Comparison of ENCODE assay signal across 1 cellular context in genomic region chr14:22994762-22995275, GRCh38.
A peak's percentile ranks its signal among the peaks of the same experiment; 100 is the strongest.
TF ChIP-seq lines count a peak whose summit lies in the region.

No MANE protein-coding gene starts in this region.

TF ChIP-seq in HepG2, 621 proteins besides CTCF, POLR2A, EP300 and RAD21 (continued from another document and continues in another):
- TF ChIP-seq, protein P1, sequence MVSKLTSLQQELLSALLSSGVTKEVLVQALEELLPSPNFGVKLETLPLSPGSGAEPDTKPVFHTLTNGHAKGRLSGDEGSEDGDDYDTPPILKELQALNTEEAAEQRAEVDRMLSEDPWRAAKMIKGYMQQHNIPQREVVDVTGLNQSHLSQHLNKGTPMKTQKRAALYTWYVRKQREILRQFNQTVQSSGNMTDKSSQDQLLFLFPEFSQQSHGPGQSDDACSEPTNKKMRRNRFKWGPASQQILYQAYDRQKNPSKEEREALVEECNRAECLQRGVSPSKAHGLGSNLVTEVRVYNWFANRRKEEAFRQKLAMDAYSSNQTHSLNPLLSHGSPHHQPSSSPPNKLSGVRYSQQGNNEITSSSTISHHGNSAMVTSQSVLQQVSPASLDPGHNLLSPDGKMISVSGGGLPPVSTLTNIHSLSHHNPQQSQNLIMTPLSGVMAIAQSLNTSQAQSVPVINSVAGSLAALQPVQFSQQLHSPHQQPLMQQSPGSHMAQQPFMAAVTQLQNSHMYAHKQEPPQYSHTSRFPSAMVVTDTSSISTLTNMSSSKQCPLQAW (CRISPR knock-in tag; IDR thresholded peaks at IDR 0.05) = 0 out of 2 replicates have a peak, but pooled peaks have one; percentile 72
- TF ChIP-seq ZBTB4 (CRISPR knock-in tag; IDR thresholded peaks at IDR 0.05; ENCODE audit: borderline replicate concordance) (peak; percentile 25; the same call in 1 of the 2 replicates), NFATC3 (CRISPR knock-in tag; IDR thresholded peaks at IDR 0.05) (no peak), NR1H2 (CRISPR knock-in tag; IDR thresholded peaks at IDR 0.05; ENCODE audit: borderline replicate concordance, low read depth) (no peak), ZNF317 (CRISPR knock-in tag; IDR thresholded peaks at IDR 0.05) (peak; percentile 79), ZNF430 (CRISPR knock-in tag; IDR thresholded peaks at IDR 0.05) (0 out of 2 replicates have a peak, but pooled peaks have one; percentile 42), HMG20B (CRISPR knock-in tag; conservative IDR thresholded peaks at IDR 0.05) (0 out of 2 replicates have a peak, but pooled peaks have one; percentile 26), PAWR (CRISPR knock-in tag; IDR thresholded peaks at IDR 0.05; ENCODE audit: borderline replicate concordance) (no peak), HES4 (CRISPR knock-in tag; IDR thresholded peaks at IDR 0.05; ENCODE audit: borderline replicate concordance) (no peak), ZNF572 (CRISPR knock-in tag; IDR thresholded peaks at IDR 0.05) (0 out of 2 replicates have a peak, but pooled peaks have one; percentile 71), SOX13 (IDR thresholded peaks at IDR 0.05) (no peak), SOX13 (CRISPR knock-in tag; conservative IDR thresholded peaks at IDR 0.05 in 1 of 2, IDR thresholded peaks at IDR 0.05 in 1 of 2) (0 out of 4 replicates have a peak, but pooled peaks of 1 of the 2 experiments have one; percentile 18), ARID5B (CRISPR knock-in tag; IDR thresholded peaks at IDR 0.05) (0 out of 2 replicates have a peak, but pooled peaks have one; percentile 22), PHF8 (CRISPR knock-in tag; IDR thresholded peaks at IDR 0.05) (peak; percentile 27; the same call in 1 of the 2 replicates), KDM3A (CRISPR knock-in tag; IDR thresholded peaks at IDR 0.05; ENCODE audit: low read depth) (0 out of 2 replicates have a peak, but pooled peaks have one; percentile 26), ZNF777 (CRISPR knock-in tag; IDR thresholded peaks at IDR 0.05) (0 out of 2 replicates have a peak, but pooled peaks have one; percentile 47), ZNF691 (CRISPR knock-in tag; IDR thresholded peaks at IDR 0.05; ENCODE audit: borderline replicate concordance, low read depth) (peak; percentile 60; the same call in 1 of the 2 replicates), ZFP36L1 (CRISPR knock-in tag; IDR thresholded peaks at IDR 0.05) (no peak), ZNF792 (CRISPR knock-in tag; IDR thresholded peaks at IDR 0.05) (no peak), ZNF580 (CRISPR knock-in tag; IDR thresholded peaks at IDR 0.05; ENCODE audit: borderline replicate concordance, low read depth) (peak; percentile 55; the same call in 1 of the 2 replicates), KLF9 (CRISPR knock-in tag; IDR thresholded peaks at IDR 0.05; ENCODE audit: low read depth) (0 out of 2 replicates have a peak, but pooled peaks have one; percentile 40), ERF (CRISPR knock-in tag; IDR thresholded peaks at IDR 0.05) (0 out of 2 replicates have a peak, but pooled peaks have one; percentile 30), CBX5 (CRISPR knock-in tag; IDR thresholded peaks at IDR 0.05; ENCODE audit: borderline replicate concordance) (0 out of 2 replicates have a peak, but pooled peaks have one; percentile 48), HMGXB4 (CRISPR knock-in tag; IDR thresholded peaks at IDR 0.05; ENCODE audit: borderline replicate concordance in 1 of 2, low read depth in 1 of 2) (peak; percentile 53 to 68; a peak in 2 of 4 replicates), TARDBP (CRISPR knock-in tag; IDR thresholded peaks at IDR 0.05) (0 out of 2 replicates have a peak, but pooled peaks have one; percentile 10), GATAD1 (CRISPR knock-in tag; IDR thresholded peaks at IDR 0.05) (0 out of 2 replicates have a peak, but pooled peaks have one; percentile 27), TSC22D2 (CRISPR knock-in tag; IDR thresholded peaks at IDR 0.05; ENCODE audit: borderline replicate concordance) (0 out of 2 replicates have a peak, but pooled peaks have one; percentile 29), HOXD1 (CRISPR knock-in tag; IDR thresholded peaks at IDR 0.05) (no peak)
- TF ChIP-seq, protein P2, sequence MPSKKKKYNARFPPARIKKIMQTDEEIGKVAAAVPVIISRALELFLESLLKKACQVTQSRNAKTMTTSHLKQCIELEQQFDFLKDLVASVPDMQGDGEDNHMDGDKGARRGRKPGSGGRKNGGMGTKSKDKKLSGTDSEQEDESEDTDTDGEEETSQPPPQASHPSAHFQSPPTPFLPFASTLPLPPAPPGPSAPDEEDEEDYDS (CRISPR knock-in tag; IDR thresholded peaks at IDR 0.05) = peak; percentile 22; the same call in 1 of the 2 replicates
- TF ChIP-seq, protein P3, sequence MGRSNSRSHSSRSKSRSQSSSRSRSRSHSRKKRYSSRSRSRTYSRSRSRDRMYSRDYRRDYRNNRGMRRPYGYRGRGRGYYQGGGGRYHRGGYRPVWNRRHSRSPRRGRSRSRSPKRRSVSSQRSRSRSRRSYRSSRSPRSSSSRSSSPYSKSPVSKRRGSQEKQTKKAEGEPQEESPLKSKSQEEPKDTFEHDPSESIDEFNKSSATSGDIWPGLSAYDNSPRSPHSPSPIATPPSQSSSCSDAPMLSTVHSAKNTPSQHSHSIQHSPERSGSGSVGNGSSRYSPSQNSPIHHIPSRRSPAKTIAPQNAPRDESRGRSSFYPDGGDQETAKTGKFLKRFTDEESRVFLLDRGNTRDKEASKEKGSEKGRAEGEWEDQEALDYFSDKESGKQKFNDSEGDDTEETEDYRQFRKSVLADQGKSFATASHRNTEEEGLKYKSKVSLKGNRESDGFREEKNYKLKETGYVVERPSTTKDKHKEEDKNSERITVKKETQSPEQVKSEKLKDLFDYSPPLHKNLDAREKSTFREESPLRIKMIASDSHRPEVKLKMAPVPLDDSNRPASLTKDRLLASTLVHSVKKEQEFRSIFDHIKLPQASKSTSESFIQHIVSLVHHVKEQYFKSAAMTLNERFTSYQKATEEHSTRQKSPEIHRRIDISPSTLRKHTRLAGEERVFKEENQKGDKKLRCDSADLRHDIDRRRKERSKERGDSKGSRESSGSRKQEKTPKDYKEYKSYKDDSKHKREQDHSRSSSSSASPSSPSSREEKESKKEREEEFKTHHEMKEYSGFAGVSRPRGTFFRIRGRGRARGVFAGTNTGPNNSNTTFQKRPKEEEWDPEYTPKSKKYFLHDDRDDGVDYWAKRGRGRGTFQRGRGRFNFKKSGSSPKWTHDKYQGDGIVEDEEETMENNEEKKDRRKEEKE (IDR thresholded peaks at IDR 0.05) = no peak
- TF ChIP-seq, protein P4, sequence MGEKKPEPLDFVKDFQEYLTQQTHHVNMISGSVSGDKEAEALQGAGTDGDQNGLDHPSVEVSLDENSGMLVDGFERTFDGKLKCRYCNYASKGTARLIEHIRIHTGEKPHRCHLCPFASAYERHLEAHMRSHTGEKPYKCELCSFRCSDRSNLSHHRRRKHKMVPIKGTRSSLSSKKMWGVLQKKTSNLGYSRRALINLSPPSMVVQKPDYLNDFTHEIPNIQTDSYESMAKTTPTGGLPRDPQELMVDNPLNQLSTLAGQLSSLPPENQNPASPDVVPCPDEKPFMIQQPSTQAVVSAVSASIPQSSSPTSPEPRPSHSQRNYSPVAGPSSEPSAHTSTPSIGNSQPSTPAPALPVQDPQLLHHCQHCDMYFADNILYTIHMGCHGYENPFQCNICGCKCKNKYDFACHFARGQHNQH (CRISPR knock-in tag; IDR thresholded peaks at IDR 0.05) = peak; percentile 51; the same call in 1 of the 2 replicates
- TF ChIP-seq, protein P5, sequence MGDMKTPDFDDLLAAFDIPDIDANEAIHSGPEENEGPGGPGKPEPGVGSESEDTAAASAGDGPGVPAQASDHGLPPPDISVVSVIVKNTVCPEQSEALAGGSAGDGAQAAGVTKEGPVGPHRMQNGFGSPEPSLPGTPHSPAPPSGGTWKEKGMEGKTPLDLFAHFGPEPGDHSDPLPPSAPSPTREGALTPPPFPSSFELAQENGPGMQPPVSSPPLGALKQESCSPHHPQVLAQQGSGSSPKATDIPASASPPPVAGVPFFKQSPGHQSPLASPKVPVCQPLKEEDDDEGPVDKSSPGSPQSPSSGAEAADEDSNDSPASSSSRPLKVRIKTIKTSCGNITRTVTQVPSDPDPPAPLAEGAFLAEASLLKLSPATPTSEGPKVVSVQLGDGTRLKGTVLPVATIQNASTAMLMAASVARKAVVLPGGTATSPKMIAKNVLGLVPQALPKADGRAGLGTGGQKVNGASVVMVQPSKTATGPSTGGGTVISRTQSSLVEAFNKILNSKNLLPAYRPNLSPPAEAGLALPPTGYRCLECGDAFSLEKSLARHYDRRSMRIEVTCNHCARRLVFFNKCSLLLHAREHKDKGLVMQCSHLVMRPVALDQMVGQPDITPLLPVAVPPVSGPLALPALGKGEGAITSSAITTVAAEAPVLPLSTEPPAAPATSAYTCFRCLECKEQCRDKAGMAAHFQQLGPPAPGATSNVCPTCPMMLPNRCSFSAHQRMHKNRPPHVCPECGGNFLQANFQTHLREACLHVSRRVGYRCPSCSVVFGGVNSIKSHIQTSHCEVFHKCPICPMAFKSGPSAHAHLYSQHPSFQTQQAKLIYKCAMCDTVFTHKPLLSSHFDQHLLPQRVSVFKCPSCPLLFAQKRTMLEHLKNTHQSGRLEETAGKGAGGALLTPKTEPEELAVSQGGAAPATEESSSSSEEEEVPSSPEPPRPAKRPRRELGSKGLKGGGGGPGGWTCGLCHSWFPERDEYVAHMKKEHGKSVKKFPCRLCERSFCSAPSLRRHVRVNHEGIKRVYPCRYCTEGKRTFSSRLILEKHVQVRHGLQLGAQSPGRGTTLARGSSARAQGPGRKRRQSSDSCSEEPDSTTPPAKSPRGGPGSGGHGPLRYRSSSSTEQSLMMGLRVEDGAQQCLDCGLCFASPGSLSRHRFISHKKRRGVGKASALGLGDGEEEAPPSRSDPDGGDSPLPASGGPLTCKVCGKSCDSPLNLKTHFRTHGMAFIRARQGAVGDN (CRISPR knock-in tag; IDR thresholded peaks at IDR 0.05) = no peak
- TF ChIP-seq, protein P6, sequence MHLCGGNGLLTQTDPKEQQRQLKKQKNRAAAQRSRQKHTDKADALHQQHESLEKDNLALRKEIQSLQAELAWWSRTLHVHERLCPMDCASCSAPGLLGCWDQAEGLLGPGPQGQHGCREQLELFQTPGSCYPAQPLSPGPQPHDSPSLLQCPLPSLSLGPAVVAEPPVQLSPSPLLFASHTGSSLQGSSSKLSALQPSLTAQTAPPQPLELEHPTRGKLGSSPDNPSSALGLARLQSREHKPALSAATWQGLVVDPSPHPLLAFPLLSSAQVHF (CRISPR knock-in tag; IDR thresholded peaks at IDR 0.05) = no peak
